Comparison of ENCODE assay signal across 10 cellular contexts in the genomic region with DNA sequence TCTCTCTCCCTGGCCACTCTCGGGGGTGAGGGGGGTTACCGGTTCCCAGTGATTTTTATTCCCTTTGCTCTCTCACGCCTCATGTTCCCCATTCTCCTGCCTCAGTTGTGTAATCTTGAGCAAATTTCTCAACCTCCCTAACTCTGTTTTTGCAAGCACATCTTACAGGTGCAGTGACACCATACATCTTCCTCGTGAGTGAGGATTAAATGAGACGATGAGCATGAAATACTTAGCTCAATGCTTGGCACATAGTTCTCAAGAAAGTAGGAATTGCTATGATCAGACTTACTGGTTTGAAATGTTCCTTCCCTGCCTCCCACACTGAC. TPM values are rescaled to one million over a fixed set of nuclear protein-coding genes. Genes with fewer than 3 reads are reported as not detected.
DNase-seq lines count a peak whose midpoint lies in the region; ATAC-seq and TF ChIP-seq lines count a peak whose summit lies in the region.
"Had no signal": no experiment of that assay in that cellular context is flagged by ENCODE, and none has a peak within 500 bp of the region (broad histone marks: within the 10 kb centered on the region; RNA-seq: fewer than 3 reads in every experiment).

No MANE protein-coding gene starts in this region.

- ATAC-seq in gastrocnemius medialis = peak; percentile 18 to 25
- no peak for ATAC-seq in SK-N-SH treated with all-trans-retinoic acid at 6 μM for 48 hours

- no TSS peak for BruUV-seq in Caco-2 (replicated peaks; lab: Mats Ljungman, UMichigan)

- H3K4me1 Mint-ChIP-seq in Caco-2 (ENCODE audit: low read depth, unreplicated experiment) = peaks cover 26% of the 10 kb centered on the region

- TF ChIP-seq CTCF in Caco-2 (IDR thresholded peaks at IDR 0.05; ENCODE audit: insufficient read depth in 1 of 2, low read depth in 1 of 2, low read length in 1 of 2, severe bottlenecking in 1 of 2, unreplicated experiment in 1 of 2) = no peak
- no peak for TF ChIP-seq CTCF in esophagus muscularis mucosa (IDR thresholded peaks at IDR 0.05)
- TF ChIP-seq CTCF in gastrocnemius medialis (IDR thresholded peaks at IDR 0.05 in 4 of 5, conservative IDR thresholded peaks at IDR 0.05 in 1 of 5) = no peak
- no peak for TF ChIP-seq CTCF in foreskin fibroblast (IDR thresholded peaks at IDR 0.05; ENCODE audit: low read depth, low read length)

- H3K4me1 ChIP-seq in Caco-2 (peaks cover 16% of the 10 kb centered on the region; the same call in 1 of the 2 replicates), esophagus muscularis mucosa (peaks cover 10 to 17% (median 13%) of the 10 kb centered on the region in 4 donors), gastrocnemius medialis (peaks cover 2 to 7% of the 10 kb centered on the region in 2 donors)

- WGBS in esophagus muscularis mucosa = 47% methylated on average over 5 of the region's 5 CpGs

- no peak for DNase-seq in Caco-2
- DNase-seq in NOMO-1 treated with dmso at 0.1 percent for 144 hours (lab: John Stamatoyannopoulos, UW; ENCODE audit: unreplicated experiment) = peak; percentile 73
- no peak for DNase-seq in esophagus muscularis mucosa (ENCODE audit: extremely low spot score)
- no peak for DNase-seq in gastrocnemius medialis
- no peak for DNase-seq in putamen (ENCODE audit: low spot score)
- no peak for DNase-seq in foreskin fibroblast

- TF ChIP-seq POLR2A in esophagus muscularis mucosa (IDR thresholded peaks at IDR 0.05; ENCODE audit: low read depth) = no peak
- no peak for TF ChIP-seq POLR2A in gastrocnemius medialis (IDR thresholded peaks at IDR 0.05)

- POLR2A ChIA-PET in Caco-2 (lab: Charles Lee) = no interaction called here

- H3K27me3 Mint-ChIP-seq in Caco-2 (ENCODE audit: insufficient read depth, unreplicated experiment) = no peaks in the 10 kb centered on the region

- no peaks in the 10 kb centered on the region for H3K9me3 ChIP-seq in Caco-2
- H3K9me3 ChIP-seq in esophagus muscularis mucosa = no peaks in the 10 kb centered on the region
- no peaks in the 10 kb centered on the region for H3K9me3 ChIP-seq in gastrocnemius medialis

- H3K36me3 ChIP-seq in Caco-2 (ENCODE audit: control insufficient read depth, insufficient read depth, low read length) (no peaks in the 10 kb centered on the region), esophagus muscularis mucosa (no peaks in the 10 kb centered on the region), gastrocnemius medialis (no peaks in the 10 kb centered on the region)
- H3K36me3 ChIP-seq: brain microvascular endothelial cell, WERI-Rb-1 had no signal

- intact Hi-C loops in Caco-2 (cut with micrococcal nuclease; ENCODE audit: unreplicated experiment) = loop anchor here (5.0 kb wide), 1 partner anchor 40 kb away; no protein-coding TSS in a partner anchor
- intact Hi-C loops in esophagus muscularis mucosa (cut with DNase I) = no loop called here
- intact Hi-C loops in gastrocnemius medialis (cut with DNase I; ENCODE audit: low total_unique reads) = no loop called here

- peak overlapping the region; percentile 67 for H3K4me3 Mint-ChIP-seq in Caco-2 (ENCODE audit: unreplicated experiment)

- no peaks in the 10 kb centered on the region for H3K9me3 Mint-ChIP-seq in Caco-2 (ENCODE audit: unreplicated experiment)
- H3K9me3 Mint-ChIP-seq: neural crest cell had no signal

- H3K27me3 ChIP-seq in Caco-2 (replicated peaks; ENCODE audit: control insufficient read depth, insufficient read depth, low read length) (no peaks in the 10 kb centered on the region), esophagus muscularis mucosa (peaks cover 0 to 12% (median 0%) of the 10 kb centered on the region in 4 donors), gastrocnemius medialis (peaks cover 22 to 50% (median 30%) of the 10 kb centered on the region in 3 donors)
- H3K27me3 ChIP-seq: brain microvascular endothelial cell had no signal

- no peak for TF ChIP-seq EP300 in esophagus muscularis mucosa (IDR thresholded peaks at IDR 0.05)

- in situ Hi-C loops in gastrocnemius medialis (cut with MboI; ENCODE audit: low sequenced_read_pairs in 4 of 4) = no loop called here

- peak overlapping the region; percentile 33 for H3K4me3 ChIP-seq in Caco-2 (ENCODE audit: low read depth, low read length)
- peak overlapping the region; percentile 42 to 53 (median 44) for H3K4me3 ChIP-seq in esophagus muscularis mucosa
- peak overlapping the region; percentile 23 to 43 (median 30) for H3K4me3 ChIP-seq in gastrocnemius medialis
- H3K4me3 ChIP-seq in foreskin fibroblast (ENCODE audit: low read depth in 1 of 2, low read length in 2 of 2) = peak overlapping the region in 1 of 2 donors; percentile 12

- H3K36me3 Mint-ChIP-seq in Caco-2 (ENCODE audit: insufficient read depth, unreplicated experiment) = no peaks in the 10 kb centered on the region

- CTCF ChIA-PET in Caco-2 (lab: Charles Lee) = interaction anchor here (0.6 to 1.2 kb wide), 2 partner anchors 96 to 275 kb away, joined by 3 to 5 read pairs; no protein-coding TSS in a partner anchor

- peak overlapping the region in 3 of 4 donors; percentile 48 to 60 (median 55) for H3K27ac ChIP-seq in esophagus muscularis mucosa (replicated peaks in 1 of 4)
- H3K27ac ChIP-seq in gastrocnemius medialis = peak overlapping the region in 3 of 4 donors; percentile 23 to 31 (median 26)
- H3K27ac ChIP-seq: brain microvascular endothelial cell, WERI-Rb-1 had no signal

- no peak overlapping the region for H3K27ac Mint-ChIP-seq in Caco-2 (ENCODE audit: unreplicated experiment)

TF ChIP-seq in SK-N-SH treated with all-trans-retinoic acid at 6 μM for 48 hours, 23 proteins besides CTCF, POLR2A, EP300 and RAD21:
- TF ChIP-seq ZC3H10 (CRISPR knock-in tag; IDR thresholded peaks at IDR 0.05) (no peak), BACH2 (CRISPR knock-in tag; IDR thresholded peaks at IDR 0.05; ENCODE audit: borderline replicate concordance) (no peak), CSDC2 (CRISPR knock-in tag; IDR thresholded peaks at IDR 0.05) (no peak)

RNA-seq across cellular contexts. Expression of a gene that starts 2.0 kb away (rescaled TPM):
- 0.54 and 0.91 TPM in 2 replicates for total RNA-seq in Caco-2 (2022)
- total RNA-seq in esophagus muscularis mucosa = under 1 TPM in 1 of 4 donors, not detected in 3; 0.17 TPM
- under 1 TPM in 2 of 4 donors, not detected in 2; 0.05 to 0.20 TPM for total RNA-seq in gastrocnemius medialis

RNA-seq across cellular contexts. Expression of a gene that starts 18.8 kb away (rescaled TPM):
- total RNA-seq in Caco-2 (2022) (284 and 293 TPM in 2 replicates), esophagus muscularis mucosa (100 to 1,000 TPM; 201 to 229 (median 212) TPM), gastrocnemius medialis (100 to 1,000 TPM; 291 to 370 (median 332) TPM)
